ENCODE assay signal across 16 cellular contexts in the genomic region with DNA sequence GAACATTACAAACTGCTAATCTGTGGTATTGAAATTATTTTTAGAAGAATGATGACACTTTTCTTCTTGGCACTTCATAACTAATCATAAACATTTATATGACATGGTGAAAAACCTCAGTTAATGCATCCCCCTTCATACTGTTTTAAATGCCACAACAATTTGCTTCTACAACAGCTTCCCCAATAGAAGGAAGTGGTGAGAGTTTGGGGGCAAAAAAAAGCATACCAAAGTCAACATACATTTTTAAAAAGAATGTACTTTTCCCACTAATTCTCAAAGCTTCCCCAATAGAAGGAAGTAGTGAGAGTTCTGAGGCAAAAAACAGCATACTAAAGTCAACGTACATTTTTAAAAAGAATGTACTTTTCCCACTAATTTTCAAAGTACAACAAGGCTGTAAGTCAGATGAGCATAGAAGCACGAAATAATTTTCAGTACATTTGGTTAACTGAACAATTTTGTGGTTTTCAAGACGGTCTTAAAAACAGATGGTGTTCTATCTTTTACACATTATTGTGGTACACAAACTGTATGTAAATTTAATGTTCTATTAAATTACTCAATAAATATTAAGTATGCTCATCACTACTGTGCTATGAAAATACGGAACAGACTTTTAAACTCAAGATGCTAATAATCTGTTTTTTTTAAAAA. TPM values are rescaled to one million over a fixed set of nuclear protein-coding genes. Genes with fewer than 3 reads are reported as not detected.
DNase-seq lines count a peak whose midpoint lies in the region; ATAC-seq and TF ChIP-seq lines count a peak whose summit lies in the region.
"Had no signal": no experiment of that assay in that cellular context is flagged by ENCODE, and none has a peak within 500 bp of the region (broad histone marks: within the 10 kb centered on the region; RNA-seq: fewer than 3 reads in every experiment).

No MANE protein-coding gene starts in this region.

- TF ChIP-seq CTCF in AG10803 (conservative IDR thresholded peaks at IDR 0.05; ENCODE audit: low read length) (no peak), fibroblast of villous mesenchyme (IDR thresholded peaks at IDR 0.05; ENCODE audit: insufficient read depth, low read depth, low read length) (no peak), gastroesophageal sphincter (IDR thresholded peaks at IDR 0.05) (no peak), breast epithelium (IDR thresholded peaks at IDR 0.05) (no peak)

- H3K27ac ChIP-seq in SK-N-MC (peak overlapping the region; percentile 90), gastroesophageal sphincter (no peak overlapping the region), breast epithelium (no peak overlapping the region)

- TF ChIP-seq POLR2A in gastroesophageal sphincter (IDR thresholded peaks at IDR 0.05) (no peak), breast epithelium (IDR thresholded peaks at IDR 0.05) (no peak)

- H3K9me3 ChIP-seq in SK-N-MC (ENCODE audit: low read depth, low read length), result peaks cover 4% of the 10 kb centered on the region; the same call in 1 of the 2 replicates
- H3K9me3 ChIP-seq in gastroesophageal sphincter, result no peaks in the 10 kb centered on the region
- no peaks in the 10 kb centered on the region for H3K9me3 ChIP-seq in breast epithelium

- H3K36me3 ChIP-seq in SK-N-MC (ENCODE audit: insufficient read depth, low read length) (peaks cover 5% of the 10 kb centered on the region), gastroesophageal sphincter (no peaks in the 10 kb centered on the region), breast epithelium (no peaks in the 10 kb centered on the region)

- no peak for TF ChIP-seq EP300 in gastroesophageal sphincter (IDR thresholded peaks at IDR 0.05)

- intact Hi-C loops in breast epithelium (cut with DNase I; ENCODE audit: low total_unique reads), result no loop called here

- H3K4me1 ChIP-seq in gastroesophageal sphincter, result peaks cover 20 to 95% (median 23%) of the 10 kb centered on the region in 3 donors
- no peaks in the 10 kb centered on the region for H3K4me1 ChIP-seq in breast epithelium

- peak; percentile 63 for ATAC-seq in HG02852 (IDR thresholded peaks at IDR 0.05; ENCODE audit: unreplicated experiment)
- ATAC-seq in gastroesophageal sphincter, result no peak
- ATAC-seq: activated naive CD4-positive, alpha-beta T cell treated with anti-CD3 and anti-CD28 coated beads, Interleukin-2, amount 50 U/mL, for 72 hours; left cardiac atrium; Right ventricle myocardium inferior had no signal

- DNase-seq in AG10803 (ENCODE audit: low read depth), result peak; percentile 43
- no peak for DNase-seq in SK-N-MC (ENCODE audit: low read depth, low spot score)
- DNase-seq in fibroblast of villous mesenchyme (ENCODE audit: low read depth), result peak; percentile 57
- no peak for DNase-seq in DMS 273 (lab: John Stamatoyannopoulos, UW; ENCODE audit: unreplicated experiment)
- DNase-seq in breast epithelium (ENCODE audit: low spot score in 2 of 2), result no peak
- DNase-seq in NCI-H146 treated with DMSO at 0.1 percent for 48 hours (lab: John Stamatoyannopoulos, UW; ENCODE audit: unreplicated experiment), result no peak
- DNase-seq: activated CD4-positive, alpha-beta T cell treated with anti-CD3 and anti-CD28 coated beads for 1 hour; activated T-cell treated with anti-CD3 and anti-CD28 coated beads for 4 hours; effector memory CD4-positive, alpha-beta T cell; left cardiac atrium; midbrain; NCI-H2227 treated with DMSO at 0.1 percent for 48 hours had no signal

- no peaks in the 10 kb centered on the region for H3K27me3 ChIP-seq in gastroesophageal sphincter
- no peaks in the 10 kb centered on the region for H3K27me3 ChIP-seq in breast epithelium

- H3K4me3 ChIP-seq in AG10803 (ENCODE audit: low read length), result no peak overlapping the region
- peak overlapping the region; percentile 70 for H3K4me3 ChIP-seq in SK-N-MC
- H3K4me3 ChIP-seq in fibroblast of villous mesenchyme (ENCODE audit: low read depth, low read length), result no peak overlapping the region
- H3K4me3 ChIP-seq in gastroesophageal sphincter, result no peak overlapping the region
- H3K4me3 ChIP-seq in breast epithelium, result no peak overlapping the region

- 62 to 65% methylated on average over 4 of the region's 4 CpGs for WGBS in gastroesophageal sphincter (ENCODE audit: low coverage in 1 of 2), 2 donors

- H3K9ac ChIP-seq in SK-N-MC (ENCODE audit: insufficient read length), result peak overlapping the region; percentile 50

RNA-seq across cellular contexts. Expression of a gene that starts 23.9 kb away (rescaled TPM):
- 18.0 and 22.5 TPM in 2 replicates for total RNA-seq in fibroblast of villous mesenchyme
- total RNA-seq in gastroesophageal sphincter, result 10 to 100 TPM; 42.5 to 55.9 (median 47.9) TPM
- total RNA-seq in breast epithelium, result 10 to 100 TPM; 27.8 to 38.3 (median 37.8) TPM

Comparison
In these comparisons a context has a peak if more than half of its experiments do, and no peak if none do; other contexts are left out.
1. DNase-seq: peak in AG10803 (single experiment) and fibroblast of villous mesenchyme (single experiment); none in SK-N-MC (single experiment), DMS 273 (single experiment), breast epithelium (0 of 2) and NCI-H146 treated with DMSO at 0.1 percent for 48 hours (single experiment).